8 cellular contexts compared by ENCODE assay signal in genomic region chr1:112358798-112359408, GRCh38. TPM values are rescaled to one million over a fixed set of nuclear protein-coding genes. Genes with fewer than 3 reads are reported as not detected.
A peak's percentile ranks its signal among the peaks of the same experiment; 100 is the strongest.
DNase-seq lines count a peak whose midpoint lies in the region; ATAC-seq and TF ChIP-seq lines count a peak whose summit lies in the region.

No MANE protein-coding gene starts in this region.

- 33 to 42% (median 37%) methylated on average over 7 of the region's 7 CpGs for WGBS in adipose tissue, 3 donors

- no peak overlapping the region for H3K4me3 Mint-ChIP-seq in progenitor cell of endocrine pancreas (ENCODE audit: low read depth)

- H3K4me1 ChIP-seq in OCI-LY7 (ENCODE audit: insufficient read depth, low read length, poor library complexity, severe bottlenecking) (no peaks in the 10 kb centered on the region), left ventricle myocardium inferior (peaks cover 29% of the 10 kb centered on the region)

- ATAC-seq in HG02588 (IDR thresholded peaks at IDR 0.05; ENCODE audit: unreplicated experiment), result peak; percentile 77
- ATAC-seq in GM21423 (IDR thresholded peaks at IDR 0.05; ENCODE audit: unreplicated experiment), result no peak
- no peak for ATAC-seq in HG03045 (IDR thresholded peaks at IDR 0.05; ENCODE audit: unreplicated experiment)

- no peak overlapping the region for H3K4me2 ChIP-seq in OCI-LY7 (ENCODE audit: low read length)

- H3K4me3 ChIP-seq in OCI-LY7 (ENCODE audit: low read depth, low read length, poor library complexity, severe bottlenecking) (no peak overlapping the region), left ventricle myocardium inferior (peak overlapping the region; percentile 59)

- no peaks in the 10 kb centered on the region for H3K36me3 Mint-ChIP-seq in progenitor cell of endocrine pancreas (ENCODE audit: insufficient read depth)

- CTCF ChIA-PET in OCI-LY7 (lab: Charles Lee; ENCODE audit: unreplicated experiment), result interaction anchor here (0.5 kb wide), 1 partner anchor 15 kb away, joined by 3 read pairs; no protein-coding TSS in a partner anchor

- peaks cover 27% of the 10 kb centered on the region for H3K27me3 Mint-ChIP-seq in progenitor cell of endocrine pancreas

- H3K4me1 Mint-ChIP-seq in progenitor cell of endocrine pancreas (ENCODE audit: low read depth), result peaks cover 5% of the 10 kb centered on the region

- intact Hi-C loops in OCI-LY7 (cut with micrococcal nuclease; ENCODE audit: unreplicated experiment) (no loop called here), left ventricle myocardium inferior (cut with micrococcal nuclease) (no loop called here)

- no peaks in the 10 kb centered on the region for H3K9me3 Mint-ChIP-seq in progenitor cell of endocrine pancreas (ENCODE audit: low read depth)

- H3K27ac ChIP-seq in OCI-LY7 (ENCODE audit: low read depth, low read length, poor library complexity, severe bottlenecking) (no peak overlapping the region), adipose tissue (ENCODE audit: low read depth, low read length) (peak overlapping the region; percentile 42), left ventricle myocardium inferior (replicated peaks) (peak overlapping the region; percentile 90)

- H3K36me3 ChIP-seq in OCI-LY7 (ENCODE audit: insufficient read depth, low read length) (no peaks in the 10 kb centered on the region), left ventricle myocardium inferior (no peaks in the 10 kb centered on the region)

- POLR2A ChIA-PET in OCI-LY7 (lab: Charles Lee), result no interaction called here

- TF ChIP-seq CTCF in OCI-LY7 (conservative IDR thresholded peaks at IDR 0.05; ENCODE audit: low read length) (peak; percentile 85), left ventricle myocardium inferior (IDR thresholded peaks at IDR 0.05; ENCODE audit: borderline replicate concordance) (peak; percentile 92), progenitor cell of endocrine pancreas (IDR thresholded peaks at IDR 0.05; ENCODE audit: unreplicated experiment) (peak; percentile 75)

- H3K9me2 ChIP-seq in OCI-LY7 (ENCODE audit: insufficient read depth, low read length), result no peaks in the 10 kb centered on the region

- H2AFZ ChIP-seq in OCI-LY7 (ENCODE audit: low read length), result no peak overlapping the region

- H4K20me1 ChIP-seq in OCI-LY7 (ENCODE audit: insufficient read depth, low read length), result no peaks in the 10 kb centered on the region

- DNase-seq in ELF-1 (ENCODE audit: low read depth, low spot score) (peak; percentile 81), OCI-LY7 (ENCODE audit: low spot score) (peak; percentile 43), left ventricle myocardium inferior (peak; percentile 77), progenitor cell of endocrine pancreas (ENCODE audit: low spot score, unreplicated experiment) (peak; percentile 21)

- no peaks in the 10 kb centered on the region for H3K79me2 ChIP-seq in OCI-LY7 (ENCODE audit: insufficient read depth, low read depth, low read length)

- H3K9me3 ChIP-seq in OCI-LY7 (ENCODE audit: low read length) (no peaks in the 10 kb centered on the region), left ventricle myocardium inferior (replicated peaks) (no peaks in the 10 kb centered on the region)

- H3K27ac Mint-ChIP-seq in progenitor cell of endocrine pancreas, result no peak overlapping the region

- BruUV-seq in OCI-LY7 (replicated peaks; lab: Mats Ljungman, UMichigan), result no TSS peak

- H3K27me3 ChIP-seq in left ventricle myocardium inferior (ENCODE audit: low read depth), result no peaks in the 10 kb centered on the region

RNA-seq across cellular contexts. Expression of gene CTTNBP2NL, which starts 37.1 kb away (rescaled TPM):
- total RNA-seq in OCI-LY7 (2014; rRNA removed; shearing (Covaris generic)), result 1.5 and 2.1 TPM in 2 replicates
- total RNA-seq in OCI-LY7 (2022), result 7.0 and 8.7 TPM in 2 replicates
- polyA plus RNA-seq in adipose tissue, result 10 to 100 TPM in 1 of 3 donors, 1 to 10 TPM in 2; 1.9 to 11.8 (median 8.5) TPM
- 14.3 TPM for total RNA-seq in left ventricle myocardium inferior
- 46.0 and 48.4 TPM in 2 replicates for total RNA-seq in progenitor cell of endocrine pancreas

Comparison
In these comparisons a context has a peak if more than half of its experiments do, and no peak if none do; other contexts are left out.
1. DNase-seq: peak in every context shown above with its lines; median percentile 81 in ELF-1; 77 in left ventricle myocardium inferior; 43 in OCI-LY7; 21 in progenitor cell of endocrine pancreas.